In the genomic region with DNA sequence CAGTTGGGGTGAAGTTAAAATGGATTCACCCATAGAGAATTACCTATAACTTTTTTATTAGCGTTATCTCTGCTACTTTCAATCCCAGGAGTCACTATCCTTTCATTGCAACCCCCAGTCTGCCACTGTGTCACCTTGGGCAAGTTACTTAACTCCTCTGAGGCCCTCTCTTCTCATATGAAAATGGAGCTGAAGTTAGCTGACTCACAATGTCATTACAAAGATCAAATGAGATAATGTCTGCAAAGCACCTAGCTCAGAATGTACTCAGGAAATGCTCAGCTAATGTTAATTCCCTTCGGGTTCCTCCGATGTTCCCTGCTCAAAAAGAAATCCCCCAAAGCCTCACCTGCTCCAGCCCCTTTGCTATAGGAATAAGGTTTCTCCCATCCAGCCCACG, we compare ENCODE assay signal across 1 cellular context.
TF ChIP-seq lines count a peak whose summit lies in the region.

No MANE protein-coding gene starts in this region.

TF ChIP-seq in H1, 55 proteins besides CTCF, POLR2A, EP300 and RAD21 (continued from another document):
- TF ChIP-seq SIN3A (conservative IDR thresholded peaks at IDR 0.05 in 1 of 2, IDR thresholded peaks at IDR 0.05 in 1 of 2; ENCODE audit: low read depth in 1 of 2, low read length in 2 of 2) (no peak), SIX5 (IDR thresholded peaks at IDR 0.05; ENCODE audit: low read depth, low read length) (no peak), KDM1A (IDR thresholded peaks at IDR 0.05; ENCODE audit: borderline replicate concordance, low read length) (no peak)
